8 cellular contexts compared by ENCODE assay signal in genomic region chr2:118221952-118222594, GRCh38.
DNase-seq lines count a peak whose midpoint lies in the region; ATAC-seq and TF ChIP-seq lines count a peak whose summit lies in the region.

No MANE protein-coding gene starts in this region.

- no peak overlapping the region for H3K9ac ChIP-seq in parathyroid adenoma

- no peak overlapping the region for H3K27ac ChIP-seq in parathyroid adenoma

- no peaks in the 10 kb centered on the region for H3K9me3 ChIP-seq in parathyroid adenoma (ENCODE audit: control insufficient read depth, low read length)

- H3K27me3 ChIP-seq in parathyroid adenoma (ENCODE audit: control insufficient read depth, insufficient read depth, low read length), result peaks cover 33% of the 10 kb centered on the region

- no peak overlapping the region for H3K4me3 ChIP-seq in parathyroid adenoma (ENCODE audit: low read depth, low read length)

- DNase-seq in DMS 273 (lab: John Stamatoyannopoulos, UW; ENCODE audit: unreplicated experiment), result peak; percentile 87
- peak; percentile 41 for DNase-seq in NCI-H226
- DNase-seq in activated CD4-positive, alpha-beta T cell treated with anti-CD3 and anti-CD28 coated beads, Interleukin-2, amount 50 U/mL, for 4 hours, result peak; percentile 4 to 20
- peak; percentile 66 for DNase-seq in foreskin melanocyte
- DNase-seq in UCSD-AML1 (lab: John Stamatoyannopoulos, UW; ENCODE audit: unreplicated experiment), result no peak

- no peak overlapping the region for H3K4me2 ChIP-seq in parathyroid adenoma (ENCODE audit: low read length)

- H2AFZ ChIP-seq in parathyroid adenoma, result no peak overlapping the region

- TF ChIP-seq CTCF in parathyroid adenoma (IDR thresholded peaks at IDR 0.05), result peak; percentile 73

- no peaks in the 10 kb centered on the region for H3K79me2 ChIP-seq in parathyroid adenoma

- no peaks in the 10 kb centered on the region for H3K4me1 ChIP-seq in parathyroid adenoma

- H3K36me3 ChIP-seq in parathyroid adenoma (ENCODE audit: control insufficient read depth, insufficient read depth, low read length), result no peaks in the 10 kb centered on the region

- ATAC-seq in GM19035 (IDR thresholded peaks at IDR 0.05; ENCODE audit: unreplicated experiment), result peak; percentile 58
- ATAC-seq in HG03196 (IDR thresholded peaks at IDR 0.05; ENCODE audit: unreplicated experiment), result peak; percentile 70
